ENCODE assay signal across 33 cellular contexts in genomic region chr11:123696183-123696582, GRCh38. TPM values are rescaled to one million over a fixed set of nuclear protein-coding genes. Genes with fewer than 3 reads are reported as not detected.
A peak's percentile ranks its signal among the peaks of the same experiment; 100 is the strongest.
DNase-seq lines count a peak whose midpoint lies in the region; ATAC-seq and TF ChIP-seq lines count a peak whose summit lies in the region.
"Had no signal": no experiment of that assay in that cellular context is flagged by ENCODE, and none has a peak within 500 bp of the region (broad histone marks: within the 10 kb centered on the region; RNA-seq: fewer than 3 reads in every experiment).

No MANE protein-coding gene starts in this region.

- no peaks in the 10 kb centered on the region for H3K36me3 Mint-ChIP-seq in neural progenitor cell
- H3K36me3 Mint-ChIP-seq in CD14-positive monocyte, result no peaks in the 10 kb centered on the region
- H3K36me3 Mint-ChIP-seq: activated naive CD4-positive, alpha-beta T cell treated with anti-CD3 and anti-CD28 coated beads, Interleukin-2, amount 10 ng/mL, durations not matched to agents 7 days and 5 days had no signal

- no peak overlapping the region for H2AFZ ChIP-seq in PC-3 (ENCODE audit: low read length)
- H2AFZ ChIP-seq in neural progenitor cell (replicated peaks), result no peak overlapping the region

- H3K4me1 ChIP-seq in PC-3 (ENCODE audit: insufficient read depth, low read length), result no peaks in the 10 kb centered on the region
- H3K4me1 ChIP-seq in neural progenitor cell, result no peaks in the 10 kb centered on the region
- no peaks in the 10 kb centered on the region for H3K4me1 ChIP-seq in uterus
- H3K4me1 ChIP-seq: left lung, spleen, upper lobe of left lung had no signal

- H3F3A ChIP-seq in PC-3 (ENCODE audit: low read length, unreplicated experiment) (no peaks in the 10 kb centered on the region), neural progenitor cell (ENCODE audit: low read depth) (no peaks in the 10 kb centered on the region)

- H3K9me2 ChIP-seq in PC-3 (replicated peaks; ENCODE audit: low read length), result no peaks in the 10 kb centered on the region

- no peak for ATAC-seq in PC-3
- ATAC-seq in HG02588 (IDR thresholded peaks at IDR 0.05; ENCODE audit: unreplicated experiment), result no peak
- ATAC-seq in HG03354 (IDR thresholded peaks at IDR 0.05; ENCODE audit: poor library complexity, severe bottlenecking, unreplicated experiment), result no peak
- ATAC-seq: left lung; naive thymus-derived CD8-positive, alpha-beta T cell had no signal

- H4K20me1 ChIP-seq in PC-3 (ENCODE audit: low read length) (no peaks in the 10 kb centered on the region), neural progenitor cell (ENCODE audit: low read depth) (no peaks in the 10 kb centered on the region)

- H3K27me3 ChIP-seq in PC-3 (ENCODE audit: low read length) (peaks cover 91% of the 10 kb centered on the region), neural progenitor cell (no peaks in the 10 kb centered on the region), uterus (no peaks in the 10 kb centered on the region)
- H3K27me3 ChIP-seq: cardiac muscle cell, upper lobe of left lung had no signal

- H3K4me3 Mint-ChIP-seq in neural progenitor cell (no peak overlapping the region), CD14-positive monocyte (no peak overlapping the region)
- H3K4me3 Mint-ChIP-seq: activated CD4-positive, alpha-beta memory T cell treated with anti-CD3 and anti-CD28 coated beads, Interleukin-2, amount 10 ng/mL, durations not matched to agents 7 days and 5 days; activated naive CD4-positive, alpha-beta T cell treated with anti-CD3 and anti-CD28 coated beads, Interleukin-2, amount 10 ng/mL, durations not matched to agents 7 days and 5 days; naive thymus-derived CD8-positive, alpha-beta T cell had no signal

- H3K27ac ChIP-seq in PC-3 (ENCODE audit: low read length) (no peak overlapping the region), neural progenitor cell (no peak overlapping the region), uterus (no peak overlapping the region)
- H3K27ac ChIP-seq: cardiac muscle cell, coronary artery, left lung, spleen, upper lobe of left lung had no signal

- POLR2A ChIA-PET in PC-3 (lab: Charles Lee; ENCODE audit: unreplicated experiment), result no interaction called here

- H3K4me2 ChIP-seq in PC-3 (ENCODE audit: low read length) (no peak overlapping the region), neural progenitor cell (no peak overlapping the region)

- peak; percentile 18 for DNase-seq in EH (ENCODE audit: low read depth)
- DNase-seq in PC-3, result no peak
- peak; percentile 28 for DNase-seq in epithelial cell of esophagus (ENCODE audit: low read depth)
- DNase-seq in neural progenitor cell (ENCODE audit: low spot score), result no peak
- DNase-seq in CD14-positive monocyte (ENCODE audit: low spot score), result no peak
- no peak for DNase-seq in uterus
- DNase-seq: activated CD4-positive, alpha-beta memory T cell treated with anti-CD3 and anti-CD28 coated beads, Interleukin-2, amount 10 ng/mL, durations not matched to agents 7 days and 5 days; activated CD4-positive, CD25-positive, alpha-beta regulatory T cell treated with anti-CD3 and anti-CD28 coated beads, Interleukin-2, amount 50 U/mL, for 72 hours; activated CD8-positive, alpha-beta memory T cell treated with anti-CD3 and anti-CD28 coated beads, Interleukin-2, amount 50 U/mL, for 48 hours; activated naive CD4-positive, alpha-beta T cell treated with anti-CD3 and anti-CD28 coated beads, Interleukin-2, amount 10 ng/mL, durations not matched to agents 7 days and 5 days; C1 segment of cervical spinal cord; Calu3; DND-41; effector memory CD4-positive, alpha-beta T cell; left lung; MM.1S; naive thymus-derived CD8-positive, alpha-beta T cell; NCI-H2081 treated with DMSO at 0.1 percent for 48 hours; NCI-H226; NCI-H69; spleen; upper lobe of left lung had no signal

- H3K9me3 Mint-ChIP-seq in neural progenitor cell, result peaks cover 2% of the 10 kb centered on the region
- H3K9me3 Mint-ChIP-seq in CD14-positive monocyte, result no peaks in the 10 kb centered on the region
- H3K9me3 Mint-ChIP-seq: activated CD4-positive, alpha-beta memory T cell treated with anti-CD3 and anti-CD28 coated beads, Interleukin-2, amount 10 ng/mL, durations not matched to agents 7 days and 5 days; activated naive CD4-positive, alpha-beta T cell treated with anti-CD3 and anti-CD28 coated beads, Interleukin-2, amount 10 ng/mL, durations not matched to agents 7 days and 5 days; naive thymus-derived CD8-positive, alpha-beta T cell had no signal

- H3K36me3 ChIP-seq in PC-3 (ENCODE audit: low read depth, low read length), result no peaks in the 10 kb centered on the region
- H3K36me3 ChIP-seq in neural progenitor cell, result no peaks in the 10 kb centered on the region
- no peaks in the 10 kb centered on the region for H3K36me3 ChIP-seq in uterus
- H3K36me3 ChIP-seq: cardiac muscle cell, left lung, spleen, upper lobe of left lung had no signal

- H3K27me3 Mint-ChIP-seq in neural progenitor cell (ENCODE audit: insufficient read depth, low read depth), result peaks cover 3% of the 10 kb centered on the region
- peaks cover 2 to 4% (median 4%) of the 10 kb centered on the region in 3 donors for H3K27me3 Mint-ChIP-seq in CD14-positive monocyte (ENCODE audit: low read depth in 3 of 3)
- H3K27me3 Mint-ChIP-seq: activated naive CD4-positive, alpha-beta T cell treated with anti-CD3 and anti-CD28 coated beads, Interleukin-2, amount 10 ng/mL, durations not matched to agents 7 days and 5 days had no signal

- H3K4me1 Mint-ChIP-seq in neural progenitor cell (no peaks in the 10 kb centered on the region), CD14-positive monocyte (peaks cover 11% of the 10 kb centered on the region)
- H3K4me1 Mint-ChIP-seq: activated CD4-positive, alpha-beta memory T cell treated with anti-CD3 and anti-CD28 coated beads, Interleukin-2, amount 10 ng/mL, durations not matched to agents 7 days and 5 days; activated naive CD4-positive, alpha-beta T cell treated with anti-CD3 and anti-CD28 coated beads, Interleukin-2, amount 10 ng/mL, durations not matched to agents 7 days and 5 days had no signal

- H3K4me3 ChIP-seq in PC-3 (ENCODE audit: low read length), result no peak overlapping the region
- no peak overlapping the region for H3K4me3 ChIP-seq in epithelial cell of esophagus (ENCODE audit: low read length)
- no peak overlapping the region for H3K4me3 ChIP-seq in neural progenitor cell
- no peak overlapping the region for H3K4me3 ChIP-seq in uterus
- H3K4me3 ChIP-seq: cardiac muscle cell, coronary artery, left lung, spleen, upper lobe of left lung had no signal

- H3K27ac Mint-ChIP-seq in neural progenitor cell, result no peak overlapping the region
- no peak overlapping the region for H3K27ac Mint-ChIP-seq in CD14-positive monocyte
- H3K27ac Mint-ChIP-seq: activated CD4-positive, alpha-beta memory T cell treated with anti-CD3 and anti-CD28 coated beads, Interleukin-2, amount 10 ng/mL, durations not matched to agents 7 days and 5 days; activated naive CD4-positive, alpha-beta T cell treated with anti-CD3 and anti-CD28 coated beads, Interleukin-2, amount 10 ng/mL, durations not matched to agents 7 days and 5 days; naive thymus-derived CD8-positive, alpha-beta T cell had no signal

- intact Hi-C loops in PC-3 (cut with micrococcal nuclease), result no loop called here
- intact Hi-C loops in CD14-positive monocyte (cut with micrococcal nuclease), result no loop called here
- intact Hi-C loops in uterus (cut with DNase I; ENCODE audit: low total_unique reads), result no loop called here

- CTCF ChIA-PET in PC-3 (lab: Charles Lee), result no interaction called here

- no TSS peak for BruUV-seq in PC-3 (replicated peaks; lab: Mats Ljungman, UMichigan)

- TF ChIP-seq CTCF in PC-3 (conservative IDR thresholded peaks at IDR 0.05; ENCODE audit: low read depth, low read length) (0 out of 2 replicates have a peak, but pooled peaks have one; percentile 24), epithelial cell of esophagus (IDR thresholded peaks at IDR 0.05; ENCODE audit: insufficient read depth, low read depth, low read length, missing control alignments) (no peak), neural progenitor cell (IDR thresholded peaks at IDR 0.05) (peak; percentile 9), CD14-positive monocyte (IDR thresholded peaks at IDR 0.05) (no peak), uterus (IDR thresholded peaks at IDR 0.05) (no peak)

- H3K79me2 ChIP-seq in PC-3 (ENCODE audit: low read length), result no peaks in the 10 kb centered on the region
- no peaks in the 10 kb centered on the region for H3K79me2 ChIP-seq in neural progenitor cell (ENCODE audit: low read depth)

- TF ChIP-seq POLR2A in uterus (IDR thresholded peaks at IDR 0.05), result no peak

- H3K9me3 ChIP-seq in PC-3 (ENCODE audit: low read length) (no peaks in the 10 kb centered on the region), neural progenitor cell (ENCODE audit: low read depth) (no peaks in the 10 kb centered on the region), uterus (no peaks in the 10 kb centered on the region)
- H3K9me3 ChIP-seq: left lung, spleen, upper lobe of left lung had no signal

- H3K9ac ChIP-seq in PC-3 (ENCODE audit: low read length), result no peak overlapping the region
- H3K9ac ChIP-seq in neural progenitor cell, result no peak overlapping the region

RNA-seq across cellular contexts. Expression of gene SCN3B, which starts 41.8 kb away (rescaled TPM):
- total RNA-seq in PC-3 (2014; rRNA removed) (0.23 and 0.26 TPM in 2 replicates), neural progenitor cell (ENCODE audit: low replicate concordance) (0.12 TPM in 1 of 2 replicates, not detected in the other), uterus (1 to 10 TPM in 3 of 4 donors, under 1 TPM in 1; 0.51 to 2.8 (median 2.0) TPM)
- polyA plus RNA-seq in CD14-positive monocyte, result not detected
- total RNA-seq: naive thymus-derived CD8-positive, alpha-beta T cell; osteocyte; RPMI7951; T-helper 1 cell treated with Interleukin-12 subunit alpha and Interleukin-12 subunit beta and Interleukin-4 antibody, amounts not matched to agents 30 ng/mL and 1 ng/mL, for 36 hours had no signal
- polyA plus RNA-seq: naive thymus-derived CD8-positive, alpha-beta T cell had no signal

RNA-seq across cellular contexts. Expression of gene ZNF202, which starts 45.3 kb away (rescaled TPM):
- total RNA-seq in PC-3 (2014; rRNA removed) (13.1 and 14.6 TPM in 2 replicates), neural progenitor cell (ENCODE audit: low replicate concordance) (15.5 and 16.4 TPM in 2 replicates), uterus (10 to 100 TPM in 2 of 4 donors, 1 to 10 TPM in 1, under 1 TPM in 1; 0.77 to 23.3 (median 12.7) TPM)
- polyA plus RNA-seq in CD14-positive monocyte, result 1 to 10 TPM; 1.5 to 1.9 TPM

RNA-seq across cellular contexts. Expression of gene OR6X1, which starts 58.1 kb away (rescaled TPM):
- total RNA-seq in PC-3 (2014; rRNA removed) (not detected in 2 replicates), neural progenitor cell (ENCODE audit: low replicate concordance) (not detected in 2 replicates), uterus (not detected)
- polyA plus RNA-seq in CD14-positive monocyte, result not detected
- total RNA-seq: activated CD4-positive, alpha-beta memory T cell treated with anti-CD3 and anti-CD28 coated beads, Interleukin-2, amount 10 ng/mL, durations not matched to agents 7 days and 5 days; Calu3; cardiac muscle cell; left lung; naive thymus-derived CD8-positive, alpha-beta T cell; osteocyte; renal cortical epithelial cell; RPMI7951; SK-MEL-5; spleen; T-helper 1 cell treated with Interleukin-12 subunit alpha and Interleukin-12 subunit beta and Interleukin-4 antibody, amounts not matched to agents 30 ng/mL and 1 ng/mL, for 36 hours; upper lobe of left lung had no signal
- polyA plus RNA-seq: AG04450; cardiac muscle cell; esophagus; naive thymus-derived CD8-positive, alpha-beta T cell; spleen had no signal

Comparison
In these comparisons a context has a peak if more than half of its experiments do, and no peak if none do; other contexts are left out.
1. DNase-seq: peak in EH (single experiment) and epithelial cell of esophagus (single experiment); none in PC-3 (single experiment), neural progenitor cell (single experiment), CD14-positive monocyte (single experiment) and uterus (0 of 2).
2. CTCF ChIP-seq: peak in PC-3 (single experiment) and neural progenitor cell (single experiment); none in epithelial cell of esophagus (single experiment), CD14-positive monocyte (single experiment) and uterus (0 of 4).